In the genomic region with DNA sequence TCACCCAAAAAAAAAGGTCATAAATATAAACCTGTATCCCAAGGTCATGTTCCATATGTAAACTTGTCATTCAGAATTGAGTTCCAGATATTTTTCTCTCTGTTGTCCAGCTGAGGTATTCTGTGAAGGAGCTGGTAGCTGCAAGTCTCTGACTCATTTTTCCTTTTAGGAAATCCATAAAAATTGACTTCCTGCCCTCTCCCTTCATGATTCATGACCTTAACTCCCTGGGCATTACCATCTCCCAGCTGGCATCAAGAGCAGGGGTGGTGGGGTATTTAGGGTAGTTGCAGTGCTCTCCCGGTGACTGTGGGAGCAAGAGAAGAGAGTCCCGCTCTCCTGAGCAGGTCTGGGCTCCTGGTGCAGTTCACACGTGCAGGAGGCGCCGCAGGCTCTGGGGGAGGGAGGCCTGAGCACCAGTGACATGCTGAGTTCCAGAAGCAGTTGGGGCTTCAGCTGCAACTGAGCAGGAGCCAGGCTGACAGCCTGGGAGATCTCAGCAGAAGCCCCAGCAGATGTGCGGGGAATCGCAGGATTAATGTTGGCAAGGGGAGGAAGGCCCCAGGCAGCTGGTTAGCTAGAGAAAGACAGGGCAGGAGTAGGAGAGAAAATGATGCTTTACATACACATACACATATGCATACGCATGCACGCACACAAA, we compare ENCODE assay signal across 12 cellular contexts.
DNase-seq lines count a peak whose midpoint lies in the region; ATAC-seq, FAIRE-seq and TF ChIP-seq lines count a peak whose summit lies in the region.
"Had no signal": no experiment of that assay in that cellular context is flagged by ENCODE, and none has a peak within 500 bp of the region (broad histone marks: within the 10 kb centered on the region; RNA-seq: fewer than 3 reads in every experiment).

No MANE protein-coding gene starts in this region.

- no peaks in the 10 kb centered on the region for H3F3A ChIP-seq in SK-N-SH (replicated peaks; ENCODE audit: insufficient read depth)

- intact Hi-C loops in HepG2 (cut with micrococcal nuclease; ENCODE audit: unreplicated experiment) (no loop called here), right lobe of liver (cut with DNase I) (no loop called here)

- no peaks in the 10 kb centered on the region for H3K9me3 ChIP-seq in HepG2 (ENCODE audit: low read length)
- H3K9me3 ChIP-seq in right lobe of liver: no peaks in the 10 kb centered on the region
- H3K9me3 ChIP-seq in SK-N-SH: no peaks in the 10 kb centered on the region
- H3K9me3 ChIP-seq: upper lobe of left lung had no signal

- H3K79me2 ChIP-seq in HepG2 (ENCODE audit: insufficient read depth, low read length): peaks cover 10% of the 10 kb centered on the region
- H3K79me2 ChIP-seq in SK-N-SH (ENCODE audit: insufficient read depth): no peaks in the 10 kb centered on the region

- no peak for FAIRE-seq in HepG2 (lab: Jason Lieb, UNC)

- H2AFZ ChIP-seq in HepG2 (ENCODE audit: low read length) (no peak overlapping the region), SK-N-SH (ENCODE audit: low read depth) (no peak overlapping the region)

- H3K9me2 ChIP-seq in SK-N-SH: no peaks in the 10 kb centered on the region

- POLR2A ChIA-PET in HepG2 (lab: Yijun Ruan, JAX) (interaction anchor here (1.0 kb wide), 1 partner anchor 14 kb away, joined by 4 read pairs; no protein-coding TSS in a partner anchor), SK-N-SH (lab: Yijun Ruan, JAX) (interaction anchor here (1.1 to 1.2 kb wide), 2 partner anchors 327 to 328 kb away, joined by 3 read pairs; no protein-coding TSS in a partner anchor)

- H3K27me3 ChIP-seq in HepG2 (ENCODE audit: control insufficient read depth in 1 of 2, insufficient read depth in 2 of 2, low read length in 2 of 2) (no peaks in the 10 kb centered on the region), right lobe of liver (no peaks in the 10 kb centered on the region), SK-N-SH (ENCODE audit: insufficient read depth) (no peaks in the 10 kb centered on the region)
- H3K27me3 ChIP-seq: upper lobe of left lung had no signal

- no peak for TF ChIP-seq RAD21 in HepG2 (CRISPR knock-in tag; IDR thresholded peaks at IDR 0.05)
- TF ChIP-seq RAD21 in SK-N-SH (IDR thresholded peaks at IDR 0.05; ENCODE audit: low read length): no peak

- no TSS peak for BruUV-seq in HepG2 (replicated peaks; lab: Mats Ljungman, UMichigan)

- H3K36me3 ChIP-seq in HepG2 (replicated peaks in 1 of 2; ENCODE audit: control insufficient read depth in 1 of 2, insufficient read depth in 2 of 2, low read length in 2 of 2) (peaks cover 65 to 95% of the 10 kb centered on the region in 2 experiments), right lobe of liver (no peaks in the 10 kb centered on the region), SK-N-SH (replicated peaks in 1 of 2; ENCODE audit: control insufficient read depth in 1 of 2, insufficient read depth in 2 of 2, low read length in 1 of 2) (peaks cover 0 to 10% of the 10 kb centered on the region in 2 experiments)

- ATAC-seq in HepG2 (no peak), right lobe of liver (no peak), GM18867 (IDR thresholded peaks at IDR 0.05; ENCODE audit: unreplicated experiment) (no peak)

- H3K9ac ChIP-seq in HepG2 (ENCODE audit: insufficient read depth, low read depth, low read length) (no peak overlapping the region), SK-N-SH (no peak overlapping the region)

- no peak overlapping the region for H3K27ac ChIP-seq in HepG2 (ENCODE audit: extremely low read length, insufficient read depth, low read length)
- no peak overlapping the region for H3K27ac ChIP-seq in right lobe of liver
- no peak overlapping the region; a peak in 1 of 4 replicates for H3K27ac ChIP-seq in SK-N-SH (ENCODE audit: low read depth in 2 of 2, low read length in 1 of 2)
- H3K27ac ChIP-seq: upper lobe of left lung had no signal

- DNase-seq in HepG2 (ENCODE audit: low spot score) (no peak), right lobe of liver (no peak), SK-N-SH (no peak), globus pallidus (ENCODE audit: low spot score) (peak; percentile 16), stromal cell of bone marrow (ENCODE audit: low read depth) (peak; percentile 21), GOT3 (lab: John Stamatoyannopoulos, UW) (no peak)
- DNase-seq in activated CD4-positive, alpha-beta T cell treated with anti-CD3 and anti-CD28 coated beads, Interleukin-2, amount 50 U/mL, for 1 hour: no peak
- DNase-seq: AML-193, endodermal cell, immature natural killer cell, upper lobe of left lung had no signal

- no peak for TF ChIP-seq POLR2A in HepG2 (IDR thresholded peaks at IDR 0.05; ENCODE audit: insufficient read depth in 1 of 2, low read depth in 2 of 2, low read length in 2 of 2)
- no peak for TF ChIP-seq POLR2A in right lobe of liver (IDR thresholded peaks at IDR 0.05)

- in situ Hi-C loops in HepG2 (cut with HindIII; ENCODE audit: extremely low pct_ligation_motif_present, low pct_unique_long_range_greater_than_20kb): no loop called here

- H3K4me2 ChIP-seq in HepG2 (ENCODE audit: low read depth, low read length) (no peak overlapping the region), SK-N-SH (no peak overlapping the region; the same call in 1 of the 2 replicates)

- H3K4me3 ChIP-seq in HepG2 (replicated peaks in 1 of 3; ENCODE audit: insufficient read depth in 1 of 3, low read depth in 2 of 3, low read length in 3 of 3) (no peak overlapping the region), right lobe of liver (no peak overlapping the region), SK-N-SH (ENCODE audit: low read depth in 2 of 2, low read length in 1 of 2) (no peak overlapping the region)
- H3K4me3 ChIP-seq: upper lobe of left lung had no signal

- CTCF ChIA-PET in HepG2 (lab: Yijun Ruan, JAX; ENCODE audit: low intra/inter-chr PET ratio, low total read pairs): no interaction called here
- CTCF ChIA-PET in SK-N-SH (lab: Yijun Ruan, JAX): interaction anchor here (1.0 to 10.2 kb wide), 5 partner anchors 34 to 561 kb away, joined by 3 to 105 read pairs (median 7); no protein-coding TSS in a partner anchor

- H3K4me1 ChIP-seq in HepG2 (ENCODE audit: insufficient read depth, low read length) (peaks cover 40% of the 10 kb centered on the region), right lobe of liver (peaks cover 0 to 22% (median 0%) of the 10 kb centered on the region in 4 donors), SK-N-SH (ENCODE audit: control insufficient read depth in 1 of 2, insufficient read depth in 2 of 2, low read depth in 1 of 2, low read length in 1 of 2) (peaks cover 5 to 19% of the 10 kb centered on the region in 2 experiments; a peak in 1 of 4 replicates)
- H3K4me1 ChIP-seq: upper lobe of left lung had no signal

- TF ChIP-seq EP300 in HepG2 (IDR thresholded peaks at IDR 0.05; ENCODE audit: low read depth in 2 of 2, low read length in 2 of 2) (no peak), HepG2 (CRISPR knock-in tag; IDR thresholded peaks at IDR 0.05; ENCODE audit: borderline replicate concordance) (no peak), SK-N-SH (IDR thresholded peaks at IDR 0.05; ENCODE audit: borderline replicate concordance in 1 of 2, low read depth in 1 of 2, low read length in 1 of 2) (peak in 1 of 2 experiments; percentile 48; a peak in 1 of 4 replicates)

- TF ChIP-seq CTCF in HepG2 (CRISPR knock-in tag; IDR thresholded peaks at IDR 0.05): no peak
- TF ChIP-seq CTCF in right lobe of liver (IDR thresholded peaks at IDR 0.05): no peak
- no peak for TF ChIP-seq CTCF in SK-N-SH (IDR thresholded peaks at IDR 0.05)

- WGBS in HepG2 (ENCODE audit: low lambda C conversion rate): 97% methylated on average over 9 of the region's 9 CpGs
- 100% methylated on average over 5 of the region's 9 CpGs for WGBS in right lobe of liver (ENCODE audit: insufficient coverage, low coverage, low lambda C conversion rate, missing lambda C conversion rate)
- 93% methylated on average over 9 of the region's 9 CpGs for WGBS in SK-N-SH (ENCODE audit: low lambda C conversion rate)

- H4K20me1 ChIP-seq in HepG2 (ENCODE audit: insufficient read depth, low read length) (peaks cover 6% of the 10 kb centered on the region; the same call in 1 of the 2 replicates), SK-N-SH (ENCODE audit: insufficient read depth) (no peaks in the 10 kb centered on the region)

TF ChIP-seq in HepG2, 621 proteins besides CTCF, POLR2A, EP300 and RAD21 (continues in another document):
- TF ChIP-seq NFYB (CRISPR knock-in tag; IDR thresholded peaks at IDR 0.05) (no peak), EED (CRISPR knock-in tag; IDR thresholded peaks at IDR 0.05) (no peak), DPF2 (CRISPR knock-in tag; IDR thresholded peaks at IDR 0.05; ENCODE audit: borderline replicate concordance, low read depth) (no peak), ZNF775 (CRISPR knock-in tag; IDR thresholded peaks at IDR 0.05; ENCODE audit: borderline replicate concordance) (no peak)

TF ChIP-seq in SK-N-SH, 30 proteins besides CTCF, POLR2A, EP300 and RAD21:
- TF ChIP-seq MXI1 (IDR thresholded peaks at IDR 0.05; ENCODE audit: low read depth, low read length) (no peak), JUND (IDR thresholded peaks at IDR 0.05) (peak; percentile 54), TEAD4 (IDR thresholded peaks at IDR 0.05; ENCODE audit: borderline replicate concordance, insufficient read depth) (peak; percentile 24; the same call in 1 of the 2 replicates), TCF12 (IDR thresholded peaks at IDR 0.05) (peak; percentile 79), TAF1 (IDR thresholded peaks at IDR 0.05; ENCODE audit: borderline replicate concordance, low read depth, low read length) (no peak), MEF2A (IDR thresholded peaks at IDR 0.05; ENCODE audit: borderline replicate concordance, low read depth) (peak; percentile 16; the same call in 1 of the 2 replicates), FOSL2 (IDR thresholded peaks at IDR 0.05; ENCODE audit: borderline replicate concordance, low read depth) (peak; percentile 60; the same call in 1 of the 2 replicates), RXRA (IDR thresholded peaks at IDR 0.05; ENCODE audit: borderline replicate concordance, low read depth) (0 out of 2 replicates have a peak, but pooled peaks have one; percentile 28), PBX3 (IDR thresholded peaks at IDR 0.05) (peak; percentile 68)

Comparison
In these comparisons a context has a peak if more than half of its experiments do, and no peak if none do; other contexts are left out.
1. DNase-seq: peak in globus pallidus (single experiment) and stromal cell of bone marrow (single experiment); none in HepG2 (single experiment), right lobe of liver (0 of 3), SK-N-SH (single experiment), GOT3 (single experiment) and activated CD4-positive, alpha-beta T cell treated with anti-CD3 and anti-CD28 coated beads, Interleukin-2, amount 50 U/mL, for 1 hour (single experiment).
2. Of the 25 proteins assayed by ChIP-seq in both HepG2 and SK-N-SH: peak only in HepG2: none; only in SK-N-SH: FOSL2, JUND, PBX3, RXRA and TCF12; in both: none; in neither: 19; mixed calls (peak in some experiments, not most) for 1.